Comparison of ENCODE assay signal across 8 cellular contexts in genomic region chr6:135938588-135939215, GRCh38.
DNase-seq lines count a peak whose midpoint lies in the region; ATAC-seq and TF ChIP-seq lines count a peak whose summit lies in the region.

No MANE protein-coding gene starts in this region.

- no peaks in the 10 kb centered on the region for H3K4me1 ChIP-seq in testis

- 45 to 63% methylated on average over 10 of the region's 10 CpGs for WGBS in testis, 2 donors

- no peaks in the 10 kb centered on the region for H3K9me3 Mint-ChIP-seq in activated CD4-positive, alpha-beta T cell treated with anti-CD3 and anti-CD28 coated beads for 36 hours (ENCODE audit: low read depth)
- H3K9me3 Mint-ChIP-seq in activated CD4-positive, alpha-beta T cell treated with anti-CD3 and anti-CD28 coated beads, Interleukin-2, amount 10 ng/mL, durations not matched to agents 7 days and 5 days: no peaks in the 10 kb centered on the region
- no peaks in the 10 kb centered on the region for H3K9me3 Mint-ChIP-seq in T-helper 2 cell treated with Interferon-gamma antibody and Interleukin-4, amounts not matched to agents 5 μg/mL and 100 μg/mL, for 36 hours

- ATAC-seq in activated CD4-positive, alpha-beta T cell treated with anti-CD3 and anti-CD28 coated beads for 36 hours: peak; percentile 23
- no peak for ATAC-seq in GM19035 (IDR thresholded peaks at IDR 0.05; ENCODE audit: unreplicated experiment)
- ATAC-seq in HG03354 (IDR thresholded peaks at IDR 0.05; ENCODE audit: poor library complexity, severe bottlenecking, unreplicated experiment): no peak

- H3K27me3 ChIP-seq in WERI-Rb-1 (ENCODE audit: insufficient read depth, low read depth, severe bottlenecking) (no peaks in the 10 kb centered on the region), testis (no peaks in the 10 kb centered on the region)

- H3K27ac ChIP-seq in WERI-Rb-1 (peak overlapping the region; percentile 74), testis (peak overlapping the region; percentile 42 to 77)

- no peaks in the 10 kb centered on the region for H3K36me3 Mint-ChIP-seq in activated CD4-positive, alpha-beta T cell treated with anti-CD3 and anti-CD28 coated beads for 36 hours (ENCODE audit: low read depth)
- H3K36me3 Mint-ChIP-seq in activated CD4-positive, alpha-beta T cell treated with anti-CD3 and anti-CD28 coated beads, Interleukin-2, amount 10 ng/mL, durations not matched to agents 7 days and 5 days (ENCODE audit: low read depth): no peaks in the 10 kb centered on the region
- H3K36me3 Mint-ChIP-seq in T-helper 2 cell treated with Interferon-gamma antibody and Interleukin-4, amounts not matched to agents 5 μg/mL and 100 μg/mL, for 36 hours (ENCODE audit: low read depth): peaks cover 13% of the 10 kb centered on the region

- no peak for DNase-seq in activated CD4-positive, alpha-beta T cell treated with anti-CD3 and anti-CD28 coated beads for 36 hours
- no peak for DNase-seq in activated CD4-positive, alpha-beta T cell treated with anti-CD3 and anti-CD28 coated beads, Interleukin-2, amount 10 ng/mL, durations not matched to agents 7 days and 5 days
- DNase-seq in WERI-Rb-1 (peak; percentile 65), hepatic stellate cell (ENCODE audit: low spot score) (peak; percentile 5), testis (peak; percentile 25)
- no peak for DNase-seq in T-helper 2 cell treated with Interferon-gamma antibody and Interleukin-4, amounts not matched to agents 5 μg/mL and 100 μg/mL, for 36 hours (ENCODE audit: low spot score)

- CTCF ChIA-PET in activated CD4-positive, alpha-beta T cell treated with anti-CD3 and anti-CD28 coated beads for 36 hours (lab: Charles Lee): interaction anchor here (1.1 to 1.3 kb wide), 2 partner anchors 9 to 288 kb away, joined by 3 to 5 read pairs; no protein-coding TSS in a partner anchor
- CTCF ChIA-PET in activated CD4-positive, alpha-beta T cell treated with anti-CD3 and anti-CD28 coated beads, Interleukin-2, amount 10 ng/mL, durations not matched to agents 7 days and 5 days (lab: Charles Lee): interaction anchor here (0.5 to 0.9 kb wide), 2 partner anchors 86 to 277 kb away, joined by 3 to 4 read pairs; no protein-coding TSS in a partner anchor

- H3K36me3 ChIP-seq in WERI-Rb-1 (no peaks in the 10 kb centered on the region), testis (ENCODE audit: low read depth, missing control alignments) (no peaks in the 10 kb centered on the region)

- H3K9me3 ChIP-seq in WERI-Rb-1 (ENCODE audit: severe bottlenecking): no peaks in the 10 kb centered on the region
- H3K9me3 ChIP-seq in testis: no peaks in the 10 kb centered on the region

- H3K4me1 Mint-ChIP-seq in activated CD4-positive, alpha-beta T cell treated with anti-CD3 and anti-CD28 coated beads for 36 hours: no peaks in the 10 kb centered on the region
- no peaks in the 10 kb centered on the region for H3K4me1 Mint-ChIP-seq in activated CD4-positive, alpha-beta T cell treated with anti-CD3 and anti-CD28 coated beads, Interleukin-2, amount 10 ng/mL, durations not matched to agents 7 days and 5 days
- no peaks in the 10 kb centered on the region for H3K4me1 Mint-ChIP-seq in T-helper 2 cell treated with Interferon-gamma antibody and Interleukin-4, amounts not matched to agents 5 μg/mL and 100 μg/mL, for 36 hours (ENCODE audit: low read depth)

- H3K4me3 Mint-ChIP-seq in activated CD4-positive, alpha-beta T cell treated with anti-CD3 and anti-CD28 coated beads for 36 hours: no peak overlapping the region
- no peak overlapping the region for H3K4me3 Mint-ChIP-seq in activated CD4-positive, alpha-beta T cell treated with anti-CD3 and anti-CD28 coated beads, Interleukin-2, amount 10 ng/mL, durations not matched to agents 7 days and 5 days
- H3K4me3 Mint-ChIP-seq in T-helper 2 cell treated with Interferon-gamma antibody and Interleukin-4, amounts not matched to agents 5 μg/mL and 100 μg/mL, for 36 hours: no peak overlapping the region

- TF ChIP-seq CTCF in WERI-Rb-1 (IDR thresholded peaks at IDR 0.05; ENCODE audit: low read depth, low read length) (peak; percentile 55), testis (IDR thresholded peaks at IDR 0.05) (peak in 1 of 3 experiments; percentile 34)

- H3K27me3 Mint-ChIP-seq in activated CD4-positive, alpha-beta T cell treated with anti-CD3 and anti-CD28 coated beads for 36 hours: no peaks in the 10 kb centered on the region
- no peaks in the 10 kb centered on the region for H3K27me3 Mint-ChIP-seq in activated CD4-positive, alpha-beta T cell treated with anti-CD3 and anti-CD28 coated beads, Interleukin-2, amount 10 ng/mL, durations not matched to agents 7 days and 5 days
- no peaks in the 10 kb centered on the region for H3K27me3 Mint-ChIP-seq in T-helper 2 cell treated with Interferon-gamma antibody and Interleukin-4, amounts not matched to agents 5 μg/mL and 100 μg/mL, for 36 hours (ENCODE audit: low read depth)

- H3K4me3 ChIP-seq in WERI-Rb-1 (ENCODE audit: low read depth, low read length): peak overlapping the region; percentile 24
- H3K4me3 ChIP-seq in testis: peak overlapping the region in 1 of 2 donors; percentile 19

- no peak overlapping the region for H3K27ac Mint-ChIP-seq in activated CD4-positive, alpha-beta T cell treated with anti-CD3 and anti-CD28 coated beads for 36 hours
- no peak overlapping the region for H3K27ac Mint-ChIP-seq in activated CD4-positive, alpha-beta T cell treated with anti-CD3 and anti-CD28 coated beads, Interleukin-2, amount 10 ng/mL, durations not matched to agents 7 days and 5 days
- no peak overlapping the region for H3K27ac Mint-ChIP-seq in T-helper 2 cell treated with Interferon-gamma antibody and Interleukin-4, amounts not matched to agents 5 μg/mL and 100 μg/mL, for 36 hours

- POLR2A ChIA-PET in activated CD4-positive, alpha-beta T cell treated with anti-CD3 and anti-CD28 coated beads for 36 hours (lab: Charles Lee): no interaction called here
- POLR2A ChIA-PET in activated CD4-positive, alpha-beta T cell treated with anti-CD3 and anti-CD28 coated beads, Interleukin-2, amount 10 ng/mL, durations not matched to agents 7 days and 5 days (lab: Charles Lee): interaction anchor here (0.6 kb wide), 1 partner anchor 443 kb away, joined by 6 read pairs; no protein-coding TSS in a partner anchor

- TF ChIP-seq POLR2A in testis (IDR thresholded peaks at IDR 0.05): no peak

- intact Hi-C loops in activated CD4-positive, alpha-beta T cell treated with anti-CD3 and anti-CD28 coated beads for 36 hours (cut with DNase I, micrococcal nuclease): no loop called here
- intact Hi-C loops in testis (cut with DNase I; ENCODE audit: low total_unique reads): no loop called here

Comparison
In these comparisons a context has a peak if more than half of its experiments do, and no peak if none do; other contexts are left out.
1. DNase-seq: peak in WERI-Rb-1 (single experiment), hepatic stellate cell (single experiment) and testis (single experiment); none in activated CD4-positive, alpha-beta T cell treated with anti-CD3 and anti-CD28 coated beads for 36 hours (single experiment), activated CD4-positive, alpha-beta T cell treated with anti-CD3 and anti-CD28 coated beads, Interleukin-2, amount 10 ng/mL, durations not matched to agents 7 days and 5 days (single experiment) and T-helper 2 cell treated with Interferon-gamma antibody and Interleukin-4, amounts not matched to agents 5 μg/mL and 100 μg/mL, for 36 hours (single experiment).